In genomic region chr5:107675201-107675600, GRCh38 we compare ENCODE assay signal across 23 cellular contexts.
"Had no signal": no experiment of that assay in that cellular context is flagged by ENCODE, and none has a peak within 500 bp of the region (broad histone marks: within the 10 kb centered on the region; RNA-seq: fewer than 3 reads in every experiment).

No MANE protein-coding gene starts in this region.

- FAIRE-seq: frontal cortex, keratinocyte, urothelium cell line had no signal

- DNase-seq: effector CD4-positive, alpha-beta T cell; head of caudate nucleus; left ventricle myocardium superior; lower lobe of right lung; natural killer cell; occipital lobe; ovary; psoas muscle; right cardiac atrium; sigmoid colon; spleen; stimulated activated CD4-positive, alpha-beta T cell treated with anti-CD3 and anti-CD28 coated beads, Interleukin-4, amount 100 ng/mL, for 4 hours; stimulated activated naive CD8-positive, alpha-beta T cell treated with anti-CD3 and anti-CD28 coated beads, Interleukin-15, Interleukin-2, amounts not matched to agents 100 U/mL and 50 U/mL, for 24 hours; substantia nigra; upper lobe of left lung had no signal

- H3K36me3 ChIP-seq: lower lobe of right lung, ovary, sigmoid colon, spleen, thoracic aorta, tibial nerve, upper lobe of left lung had no signal

- H3K27ac ChIP-seq: dorsolateral prefrontal cortex, lower lobe of right lung, ovary, psoas muscle, sigmoid colon, skin epidermis, spleen, thoracic aorta, tibial nerve, upper lobe of left lung had no signal

- ATAC-seq: left ventricle myocardium superior; lower lobe of right lung; natural killer cell; psoas muscle; right cardiac atrium; stimulated activated memory B cell treated with anti-CD40 and anti-IgM and Interleukin-4, amounts not matched to agents 10 μg/mL and 1 μg/mL and 100 μg/mL, for 72 hours; stimulated activated naive CD8-positive, alpha-beta T cell treated with anti-CD3 and anti-CD28 coated beads, Interleukin-15, Interleukin-2, amounts not matched to agents 100 U/mL and 50 U/mL, for 24 hours had no signal

- H3K27me3 ChIP-seq: ovary had no signal

- H3K9me3 ChIP-seq: lower lobe of right lung, ovary, psoas muscle, sigmoid colon, spleen, thoracic aorta, tibial nerve, upper lobe of left lung had no signal

- H3K4me3 ChIP-seq: dorsolateral prefrontal cortex, lower lobe of right lung, ovary, psoas muscle, sigmoid colon, skin epidermis, spleen, thoracic aorta, tibial nerve, upper lobe of left lung had no signal
